In genomic region chr19:54875506-54875905, GRCh38 we compare ENCODE assay signal across 3 cellular contexts.
TF ChIP-seq lines count a peak whose summit lies in the region.

No MANE protein-coding gene starts in this region.

TF ChIP-seq in liver, 16 proteins besides CTCF, POLR2A, EP300 and RAD21:
- TF ChIP-seq REST (IDR thresholded peaks at IDR 0.05) (no peak), FOXA1 (IDR thresholded peaks at IDR 0.05) (no peak), EGR1 (IDR thresholded peaks at IDR 0.05; ENCODE audit: low read depth in 2 of 2) (no peak), RXRA (IDR thresholded peaks at IDR 0.05) (no peak), JUND (IDR thresholded peaks at IDR 0.05) (no peak), HNF4G (IDR thresholded peaks at IDR 0.05) (no peak), MAX (IDR thresholded peaks at IDR 0.05) (peak; percentile 21)
- TF ChIP-seq, protein P1, sequence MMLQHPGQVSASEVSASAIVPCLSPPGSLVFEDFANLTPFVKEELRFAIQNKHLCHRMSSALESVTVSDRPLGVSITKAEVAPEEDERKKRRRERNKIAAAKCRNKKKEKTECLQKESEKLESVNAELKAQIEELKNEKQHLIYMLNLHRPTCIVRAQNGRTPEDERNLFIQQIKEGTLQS (IDR thresholded peaks at IDR 0.05), result no peak

TF ChIP-seq in HepG2, 621 proteins besides CTCF, POLR2A, EP300 and RAD21:
- TF ChIP-seq ZNF160 (CRISPR knock-in tag; IDR thresholded peaks at IDR 0.05) (no peak), U2AF1 (optimal IDR thresholded peaks at IDR 0.05; ENCODE audit: low read depth, low read length) (no peak), ZNF781 (CRISPR knock-in tag; IDR thresholded peaks at IDR 0.05; ENCODE audit: borderline replicate concordance, not compliant biosample characterization) (no peak), SMC3 (IDR thresholded peaks at IDR 0.05; ENCODE audit: low read length) (no peak), ZBTB49 (CRISPR knock-in tag; IDR thresholded peaks at IDR 0.05; ENCODE audit: borderline replicate concordance) (no peak), ZNF782 (CRISPR knock-in tag; IDR thresholded peaks at IDR 0.05; ENCODE audit: borderline replicate concordance) (no peak), ZNF720 (CRISPR knock-in tag; IDR thresholded peaks at IDR 0.05) (no peak), ZNF841 (CRISPR knock-in tag; IDR thresholded peaks at IDR 0.05; ENCODE audit: borderline replicate concordance) (no peak), FIP1L1 (IDR thresholded peaks at IDR 0.05; ENCODE audit: borderline replicate concordance, insufficient read depth, low read depth, low read length) (no peak)
- TF ChIP-seq, protein P2, sequence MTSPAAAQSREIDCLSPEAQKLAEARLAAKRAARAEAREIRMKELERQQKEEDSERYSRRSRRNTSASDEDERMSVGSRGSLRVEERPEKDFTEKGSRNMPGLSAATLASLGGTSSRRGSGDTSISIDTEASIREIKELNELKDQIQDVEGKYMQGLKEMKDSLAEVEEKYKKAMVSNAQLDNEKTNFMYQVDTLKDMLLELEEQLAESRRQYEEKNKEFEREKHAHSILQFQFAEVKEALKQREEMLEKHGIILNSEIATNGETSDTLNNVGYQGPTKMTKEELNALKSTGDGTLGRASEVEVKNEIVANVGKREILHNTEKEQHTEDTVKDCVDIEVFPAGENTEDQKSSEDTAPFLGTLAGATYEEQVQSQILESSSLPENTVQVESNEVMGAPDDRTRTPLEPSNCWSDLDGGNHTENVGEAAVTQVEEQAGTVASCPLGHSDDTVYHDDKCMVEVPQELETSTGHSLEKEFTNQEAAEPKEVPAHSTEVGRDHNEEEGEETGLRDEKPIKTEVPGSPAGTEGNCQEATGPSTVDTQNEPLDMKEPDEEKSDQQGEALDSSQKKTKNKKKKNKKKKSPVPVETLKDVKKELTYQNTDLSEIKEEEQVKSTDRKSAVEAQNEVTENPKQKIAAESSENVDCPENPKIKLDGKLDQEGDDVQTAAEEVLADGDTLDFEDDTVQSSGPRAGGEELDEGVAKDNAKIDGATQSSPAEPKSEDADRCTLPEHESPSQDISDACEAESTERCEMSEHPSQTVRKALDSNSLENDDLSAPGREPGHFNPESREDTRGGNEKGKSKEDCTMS (CRISPR knock-in tag; conservative IDR thresholded peaks at IDR 0.05), result no peak
- TF ChIP-seq, protein P3, sequence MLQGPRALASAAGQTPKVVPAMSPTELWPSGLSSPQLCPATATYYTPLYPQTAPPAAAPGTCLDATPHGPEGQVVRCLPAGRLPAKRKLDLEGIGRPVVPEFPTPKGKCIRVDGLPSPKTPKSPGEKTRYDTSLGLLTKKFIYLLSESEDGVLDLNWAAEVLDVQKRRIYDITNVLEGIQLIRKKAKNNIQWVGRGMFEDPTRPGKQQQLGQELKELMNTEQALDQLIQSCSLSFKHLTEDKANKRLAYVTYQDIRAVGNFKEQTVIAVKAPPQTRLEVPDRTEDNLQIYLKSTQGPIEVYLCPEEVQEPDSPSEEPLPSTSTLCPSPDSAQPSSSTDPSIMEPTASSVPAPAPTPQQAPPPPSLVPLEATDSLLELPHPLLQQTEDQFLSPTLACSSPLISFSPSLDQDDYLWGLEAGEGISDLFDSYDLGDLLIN (CRISPR knock-in tag; IDR thresholded peaks at IDR 0.05; ENCODE audit: borderline replicate concordance), result no peak
- TF ChIP-seq, protein P4, sequence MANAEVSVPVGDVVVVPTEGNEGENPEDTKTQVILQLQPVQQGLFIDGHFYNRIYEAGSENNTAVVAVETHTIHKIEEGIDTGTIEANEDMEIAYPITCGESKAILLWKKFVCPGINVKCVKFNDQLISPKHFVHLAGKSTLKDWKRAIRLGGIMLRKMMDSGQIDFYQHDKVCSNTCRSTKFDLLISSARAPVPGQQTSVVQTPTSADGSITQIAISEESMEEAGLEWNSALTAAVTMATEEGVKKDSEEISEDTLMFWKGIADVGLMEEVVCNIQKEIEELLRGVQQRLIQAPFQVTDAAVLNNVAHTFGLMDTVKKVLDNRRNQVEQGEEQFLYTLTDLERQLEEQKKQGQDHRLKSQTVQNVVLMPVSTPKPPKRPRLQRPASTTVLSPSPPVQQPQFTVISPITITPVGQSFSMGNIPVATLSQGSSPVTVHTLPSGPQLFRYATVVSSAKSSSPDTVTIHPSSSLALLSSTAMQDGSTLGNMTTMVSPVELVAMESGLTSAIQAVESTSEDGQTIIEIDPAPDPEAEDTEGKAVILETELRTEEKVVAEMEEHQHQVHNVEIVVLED (CRISPR knock-in tag; IDR thresholded peaks at IDR 0.05; ENCODE audit: borderline replicate concordance), result no peak

TF ChIP-seq in SK-N-SH treated with all-trans-retinoic acid at 6 μM for 48 hours, 23 proteins besides CTCF, POLR2A, EP300 and RAD21:
- TF ChIP-seq ZNF70 (CRISPR knock-in tag; IDR thresholded peaks at IDR 0.05) (no peak), SNAI2 (CRISPR knock-in tag; IDR thresholded peaks at IDR 0.05) (no peak), TCF4 (CRISPR knock-in tag; IDR thresholded peaks at IDR 0.05; ENCODE audit: borderline replicate concordance) (no peak), ARNTL (CRISPR knock-in tag; IDR thresholded peaks at IDR 0.05; ENCODE audit: borderline replicate concordance, low read depth) (no peak), ZFP3 (CRISPR knock-in tag; IDR thresholded peaks at IDR 0.05) (no peak), ZC3H10 (CRISPR knock-in tag; IDR thresholded peaks at IDR 0.05) (no peak), RARB (CRISPR knock-in tag; IDR thresholded peaks at IDR 0.05) (no peak), ISL1 (CRISPR knock-in tag; IDR thresholded peaks at IDR 0.05) (no peak), CREB5 (CRISPR knock-in tag; IDR thresholded peaks at IDR 0.05; ENCODE audit: low read depth) (no peak), ZNF565 (CRISPR knock-in tag; conservative IDR thresholded peaks at IDR 0.05; ENCODE audit: low read depth) (no peak), ESRRG (CRISPR knock-in tag; IDR thresholded peaks at IDR 0.05) (no peak), GLIS3 (CRISPR knock-in tag; IDR thresholded peaks at IDR 0.05) (no peak)
- TF ChIP-seq, protein P5, sequence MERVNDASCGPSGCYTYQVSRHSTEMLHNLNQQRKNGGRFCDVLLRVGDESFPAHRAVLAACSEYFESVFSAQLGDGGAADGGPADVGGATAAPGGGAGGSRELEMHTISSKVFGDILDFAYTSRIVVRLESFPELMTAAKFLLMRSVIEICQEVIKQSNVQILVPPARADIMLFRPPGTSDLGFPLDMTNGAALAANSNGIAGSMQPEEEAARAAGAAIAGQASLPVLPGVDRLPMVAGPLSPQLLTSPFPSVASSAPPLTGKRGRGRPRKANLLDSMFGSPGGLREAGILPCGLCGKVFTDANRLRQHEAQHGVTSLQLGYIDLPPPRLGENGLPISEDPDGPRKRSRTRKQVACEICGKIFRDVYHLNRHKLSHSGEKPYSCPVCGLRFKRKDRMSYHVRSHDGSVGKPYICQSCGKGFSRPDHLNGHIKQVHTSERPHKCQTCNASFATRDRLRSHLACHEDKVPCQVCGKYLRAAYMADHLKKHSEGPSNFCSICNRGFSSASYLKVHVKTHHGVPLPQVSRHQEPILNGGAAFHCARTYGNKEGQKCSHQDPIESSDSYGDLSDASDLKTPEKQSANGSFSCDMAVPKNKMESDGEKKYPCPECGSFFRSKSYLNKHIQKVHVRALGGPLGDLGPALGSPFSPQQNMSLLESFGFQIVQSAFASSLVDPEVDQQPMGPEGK (CRISPR knock-in tag; IDR thresholded peaks at IDR 0.05; ENCODE audit: borderline replicate concordance), result no peak
- TF ChIP-seq, protein P6, sequence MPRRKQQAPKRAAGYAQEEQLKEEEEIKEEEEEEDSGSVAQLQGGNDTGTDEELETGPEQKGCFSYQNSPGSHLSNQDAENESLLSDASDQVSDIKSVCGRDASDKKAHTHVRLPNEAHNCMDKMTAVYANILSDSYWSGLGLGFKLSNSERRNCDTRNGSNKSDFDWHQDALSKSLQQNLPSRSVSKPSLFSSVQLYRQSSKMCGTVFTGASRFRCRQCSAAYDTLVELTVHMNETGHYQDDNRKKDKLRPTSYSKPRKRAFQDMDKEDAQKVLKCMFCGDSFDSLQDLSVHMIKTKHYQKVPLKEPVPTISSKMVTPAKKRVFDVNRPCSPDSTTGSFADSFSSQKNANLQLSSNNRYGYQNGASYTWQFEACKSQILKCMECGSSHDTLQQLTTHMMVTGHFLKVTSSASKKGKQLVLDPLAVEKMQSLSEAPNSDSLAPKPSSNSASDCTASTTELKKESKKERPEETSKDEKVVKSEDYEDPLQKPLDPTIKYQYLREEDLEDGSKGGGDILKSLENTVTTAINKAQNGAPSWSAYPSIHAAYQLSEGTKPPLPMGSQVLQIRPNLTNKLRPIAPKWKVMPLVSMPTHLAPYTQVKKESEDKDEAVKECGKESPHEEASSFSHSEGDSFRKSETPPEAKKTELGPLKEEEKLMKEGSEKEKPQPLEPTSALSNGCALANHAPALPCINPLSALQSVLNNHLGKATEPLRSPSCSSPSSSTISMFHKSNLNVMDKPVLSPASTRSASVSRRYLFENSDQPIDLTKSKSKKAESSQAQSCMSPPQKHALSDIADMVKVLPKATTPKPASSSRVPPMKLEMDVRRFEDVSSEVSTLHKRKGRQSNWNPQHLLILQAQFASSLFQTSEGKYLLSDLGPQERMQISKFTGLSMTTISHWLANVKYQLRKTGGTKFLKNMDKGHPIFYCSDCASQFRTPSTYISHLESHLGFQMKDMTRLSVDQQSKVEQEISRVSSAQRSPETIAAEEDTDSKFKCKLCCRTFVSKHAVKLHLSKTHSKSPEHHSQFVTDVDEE (CRISPR knock-in tag; IDR thresholded peaks at IDR 0.05), result no peak
